ENCODE assay signal across 2 cellular contexts in genomic region chr1:204863730-204864129, GRCh38.
A peak's percentile ranks its signal among the peaks of the same experiment; 100 is the strongest.
TF ChIP-seq lines count a peak whose summit lies in the region.

No MANE protein-coding gene starts in this region.

TF ChIP-seq in HEK293, 187 proteins besides CTCF, POLR2A, EP300 and RAD21 (continued from another document):
- TF ChIP-seq PRDM4 (tag by site-specific recombination; IDR thresholded peaks at IDR 0.05) = no peak
- TF ChIP-seq INSM2 (tag by site-specific recombination; IDR thresholded peaks at IDR 0.05) = no peak
- TF ChIP-seq PRDM6 (tag by site-specific recombination; IDR thresholded peaks at IDR 0.05) = no peak

TF ChIP-seq in K562, 482 proteins besides CTCF, POLR2A, EP300 and RAD21:
- TF ChIP-seq ZNF407 (IDR thresholded peaks at IDR 0.05; ENCODE audit: low read depth) = no peak
- 0 out of 2 replicates have a peak, but pooled peaks have one; percentile 14 for TF ChIP-seq OTX1 (CRISPR knock-in tag; IDR thresholded peaks at IDR 0.05)
- no peak for TF ChIP-seq ZNF280B (CRISPR knock-in tag; IDR thresholded peaks at IDR 0.05)
- TF ChIP-seq ZNF512 (tag; IDR thresholded peaks at IDR 0.05) = peak; percentile 96
